ENCODE assay signal across 9 cellular contexts in genomic region chr9:92600742-92601261, GRCh38.
DNase-seq lines count a peak whose midpoint lies in the region; ATAC-seq and TF ChIP-seq lines count a peak whose summit lies in the region.
"Had no signal": no experiment of that assay in that cellular context is flagged by ENCODE, and none has a peak within 500 bp of the region (broad histone marks: within the 10 kb centered on the region; RNA-seq: fewer than 3 reads in every experiment).

No MANE protein-coding gene starts in this region.

- no peak overlapping the region for H3K4me3 ChIP-seq in AG04450 (ENCODE audit: low read depth, low read length)

- H3K27ac Mint-ChIP-seq in progenitor cell of endocrine pancreas = peak overlapping the region; percentile 36

- intact Hi-C loops in left ventricle myocardium superior (cut with micrococcal nuclease) = no loop called here

- H3K36me3 Mint-ChIP-seq in progenitor cell of endocrine pancreas (ENCODE audit: insufficient read depth) = peaks cover 3% of the 10 kb centered on the region

- peaks cover 7% of the 10 kb centered on the region for H3K9me3 ChIP-seq in AG04450 (ENCODE audit: control insufficient read depth, insufficient read depth, low read length)

- ATAC-seq in left ventricle myocardium superior = peak; percentile 76

- no peaks in the 10 kb centered on the region for H3K4me1 Mint-ChIP-seq in progenitor cell of endocrine pancreas (ENCODE audit: low read depth)

- DNase-seq in AG04450 (ENCODE audit: low read depth, low spot score) (peak; percentile 24), astrocyte of the hippocampus (ENCODE audit: low read depth, low spot score) (peak; percentile 93), left ventricle myocardium superior (no peak), progenitor cell of endocrine pancreas (ENCODE audit: low spot score, unreplicated experiment) (no peak), UCSD-AML1 (lab: John Stamatoyannopoulos, UW; ENCODE audit: unreplicated experiment) (no peak), NCI-H2171 (lab: John Stamatoyannopoulos, UW) (no peak)
- no peak for DNase-seq in stimulated activated CD4-positive, alpha-beta T cell treated with anti-CD3 and anti-CD28 coated beads, Interleukin-4, amount 100 ng/mL, for 24 hours
- DNase-seq in activated CD4-positive, CD25-positive, alpha-beta regulatory T cell treated with anti-CD3 and anti-CD28 coated beads, Interleukin-2, amount 50 U/mL, for 72 hours = no peak
- DNase-seq: activated effector memory CD4-positive, alpha-beta T cell treated with Interleukin-2 at 50 U/mL for 16 hours had no signal

- H3K9me3 Mint-ChIP-seq in progenitor cell of endocrine pancreas (ENCODE audit: low read depth) = peaks cover 15% of the 10 kb centered on the region

- no peaks in the 10 kb centered on the region for H3K27me3 Mint-ChIP-seq in progenitor cell of endocrine pancreas

- H3K4me3 Mint-ChIP-seq in progenitor cell of endocrine pancreas (ENCODE audit: low read depth) = no peak overlapping the region

- no peaks in the 10 kb centered on the region for H3K27me3 ChIP-seq in AG04450 (ENCODE audit: control insufficient read depth, insufficient read depth, low read length)

- CTCF ChIA-PET in AG04450 (lab: Charles Lee) = no interaction called here

- POLR2A ChIA-PET in AG04450 (lab: Yijun Ruan, JAX) = no interaction called here

- TF ChIP-seq CTCF in AG04450 (IDR thresholded peaks at IDR 0.05; ENCODE audit: low read depth, low read length) (no peak), progenitor cell of endocrine pancreas (IDR thresholded peaks at IDR 0.05; ENCODE audit: unreplicated experiment) (no peak)

- peak overlapping the region; percentile 55 for H3K27ac ChIP-seq in AG04450 (ENCODE audit: low read depth, low read length)

Comparison
In these comparisons a context has a peak if more than half of its experiments do, and no peak if none do; other contexts are left out.
1. DNase-seq: peak in AG04450 (single experiment) and astrocyte of the hippocampus (single experiment); none in left ventricle myocardium superior (single experiment), progenitor cell of endocrine pancreas (single experiment), stimulated activated CD4-positive, alpha-beta T cell treated with anti-CD3 and anti-CD28 coated beads, Interleukin-4, amount 100 ng/mL, for 24 hours (single experiment), UCSD-AML1 (single experiment), activated CD4-positive, CD25-positive, alpha-beta regulatory T cell treated with anti-CD3 and anti-CD28 coated beads, Interleukin-2, amount 50 U/mL, for 72 hours (single experiment) and NCI-H2171 (single experiment).